In genomic region chr6:41735427-41736206, GRCh38 we compare ENCODE assay signal across 8 cellular contexts. TPM values are rescaled to one million over a fixed set of nuclear protein-coding genes. Genes with fewer than 3 reads are reported as not detected.
DNase-seq lines count a peak whose midpoint lies in the region; ATAC-seq and TF ChIP-seq lines count a peak whose summit lies in the region.

Gene TFEB, minus strand, starts transcription at chr6:41735608. Its CDS starts 44,395 bp downstream, at chr6:41691213.

- peak; percentile 96 for DNase-seq in Ammon's horn (ENCODE audit: low spot score)
- DNase-seq in NCI-H524 (lab: John Stamatoyannopoulos, UW): peak; percentile 71 to 86
- peak; percentile 93 for DNase-seq in activated CD4-positive, alpha-beta T cell treated with anti-CD3 and anti-CD28 coated beads, Interleukin-2, amount 10 ng/mL, durations not matched to agents 7 days and 5 days
- DNase-seq in coronary artery (ENCODE audit: low spot score): peak; percentile 93
- DNase-seq in left lobe of liver (ENCODE audit: low spot score): peak; percentile 96
- peak; percentile 89 for DNase-seq in stimulated activated CD4-positive, alpha-beta T cell treated with anti-CD3 and anti-CD28 coated beads, Interleukin-2, amount 100 ng/mL, for 4 hours (ENCODE audit: low read depth)

- peak within 1 kb of the TSS; percentile 97 for H3K4me3 ChIP-seq in coronary artery

- TF ChIP-seq POLR2A in GM19099 (IDR thresholded peaks at IDR 0.05; ENCODE audit: extremely low read depth, insufficient read length, low read depth): peak; percentile 43

- no peaks in the 10 kb centered on the region for H3K9me3 Mint-ChIP-seq in activated CD4-positive, alpha-beta T cell treated with anti-CD3 and anti-CD28 coated beads, Interleukin-2, amount 10 ng/mL, durations not matched to agents 7 days and 5 days

- H3K4me1 Mint-ChIP-seq in activated CD4-positive, alpha-beta T cell treated with anti-CD3 and anti-CD28 coated beads, Interleukin-2, amount 10 ng/mL, durations not matched to agents 7 days and 5 days: peaks cover 27% of the 10 kb centered on the region

- no peaks in the 10 kb centered on the region for H3K36me3 Mint-ChIP-seq in activated CD4-positive, alpha-beta T cell treated with anti-CD3 and anti-CD28 coated beads, Interleukin-2, amount 10 ng/mL, durations not matched to agents 7 days and 5 days (ENCODE audit: low read depth)

- peak within 1 kb of the TSS; percentile 66 for H3K27ac Mint-ChIP-seq in activated CD4-positive, alpha-beta T cell treated with anti-CD3 and anti-CD28 coated beads, Interleukin-2, amount 10 ng/mL, durations not matched to agents 7 days and 5 days

- CTCF ChIA-PET in activated CD4-positive, alpha-beta T cell treated with anti-CD3 and anti-CD28 coated beads, Interleukin-2, amount 10 ng/mL, durations not matched to agents 7 days and 5 days (lab: Charles Lee): interaction anchor here (1.2 to 1.5 kb wide), 3 partner anchors 10 to 306 kb away, joined by 4 to 6 read pairs (median 4); no protein-coding TSS in a partner anchor

- H3K27me3 Mint-ChIP-seq in activated CD4-positive, alpha-beta T cell treated with anti-CD3 and anti-CD28 coated beads, Interleukin-2, amount 10 ng/mL, durations not matched to agents 7 days and 5 days: no peaks in the 10 kb centered on the region

- ATAC-seq in HG03439 (IDR thresholded peaks at IDR 0.05; ENCODE audit: unreplicated experiment): peak; percentile 54
- ATAC-seq in left lobe of liver: peak; percentile 88

- peak; percentile 84 for TF ChIP-seq CTCF in coronary artery (IDR thresholded peaks at IDR 0.05)

- POLR2A ChIA-PET in activated CD4-positive, alpha-beta T cell treated with anti-CD3 and anti-CD28 coated beads, Interleukin-2, amount 10 ng/mL, durations not matched to agents 7 days and 5 days (lab: Charles Lee): no interaction called here

- H3K27ac ChIP-seq in coronary artery: peak within 1 kb of the TSS; percentile 96 to 99

- H3K4me3 Mint-ChIP-seq in activated CD4-positive, alpha-beta T cell treated with anti-CD3 and anti-CD28 coated beads, Interleukin-2, amount 10 ng/mL, durations not matched to agents 7 days and 5 days: peak within 1 kb of the TSS; percentile 83

RNA-seq across cellular contexts. Expression of gene TFEB, which starts in this region (rescaled TPM):
- total RNA-seq in activated CD4-positive, alpha-beta T cell treated with anti-CD3 and anti-CD28 coated beads, Interleukin-2, amount 10 ng/mL, durations not matched to agents 7 days and 5 days: 10 to 100 TPM in 1 of 2 experiments, 1 to 10 TPM in 1; 9.7 to 12.5 TPM
- total RNA-seq in left lobe of liver: 8.9 TPM

Comparison
In these comparisons a context has a peak if more than half of its experiments do, and no peak if none do; other contexts are left out.
1. Peak in every context shown above with its lines: DNase-seq, ATAC-seq, H3K4me3 ChIP-seq and H3K27ac ChIP-seq.